2 cellular contexts compared by ENCODE assay signal in the genomic region with DNA sequence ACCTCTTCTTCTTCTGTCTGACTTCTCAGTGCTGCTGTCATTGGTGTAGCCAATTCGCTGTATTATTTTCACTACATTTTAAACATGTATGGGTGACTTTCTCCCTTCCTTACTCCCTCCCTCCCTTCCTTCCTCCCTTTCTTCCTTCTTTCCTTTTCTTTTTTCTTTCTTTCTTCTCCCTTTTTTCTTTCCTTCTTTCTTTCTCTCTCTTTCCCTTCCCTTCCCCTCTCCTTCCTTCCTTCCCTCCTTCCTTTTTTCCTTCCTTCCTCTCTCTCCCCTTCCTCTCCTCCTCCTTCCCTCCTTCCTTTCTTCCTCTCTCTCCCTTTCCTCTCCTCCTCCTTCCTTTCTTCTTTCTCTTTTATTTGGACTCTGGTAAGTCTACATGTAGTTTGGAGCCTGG.
TF ChIP-seq lines count a peak whose summit lies in the region.

No MANE protein-coding gene starts in this region.

TF ChIP-seq in HepG2, 621 proteins besides CTCF, POLR2A, EP300 and RAD21:
- TF ChIP-seq PCBP2 (optimal IDR thresholded peaks at IDR 0.05; ENCODE audit: low read depth, low read length, poor library complexity, severe bottlenecking) (peak; percentile 30), ZNF354B (CRISPR knock-in tag; IDR thresholded peaks at IDR 0.05) (no peak), ZNF746 (CRISPR knock-in tag; IDR thresholded peaks at IDR 0.05) (no peak), ZBTB21 (CRISPR knock-in tag; IDR thresholded peaks at IDR 0.05) (no peak)
- TF ChIP-seq, protein P1, sequence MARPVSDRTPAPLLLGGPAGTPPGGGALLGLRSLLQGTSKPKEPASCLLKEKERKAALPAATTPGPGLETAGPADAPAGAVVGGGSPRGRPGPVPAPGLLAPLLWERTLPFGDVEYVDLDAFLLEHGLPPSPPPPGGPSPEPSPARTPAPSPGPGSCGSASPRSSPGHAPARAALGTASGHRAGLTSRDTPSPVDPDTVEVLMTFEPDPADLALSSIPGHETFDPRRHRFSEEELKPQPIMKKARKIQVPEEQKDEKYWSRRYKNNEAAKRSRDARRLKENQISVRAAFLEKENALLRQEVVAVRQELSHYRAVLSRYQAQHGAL (CRISPR knock-in tag; IDR thresholded peaks at IDR 0.05; ENCODE audit: not compliant biosample characterization) = no peak

TF ChIP-seq in K562, 482 proteins besides CTCF, POLR2A, EP300 and RAD21:
- TF ChIP-seq POU5F1 (IDR thresholded peaks at IDR 0.05; ENCODE audit: borderline replicate concordance, low read depth, low read length, partially characterized antibody) (no peak), EGR1 (conservative IDR thresholded peaks at IDR 0.05) (no peak), HDAC3 (IDR thresholded peaks at IDR 0.05; ENCODE audit: borderline replicate concordance, partially characterized antibody) (no peak), ARID1B (IDR thresholded peaks at IDR 0.05) (no peak), ZNF140 (CRISPR knock-in tag; IDR thresholded peaks at IDR 0.05) (no peak), NUFIP1 (IDR thresholded peaks at IDR 0.05; ENCODE audit: partially characterized antibody) (no peak), NCOA4 (IDR thresholded peaks at IDR 0.05; ENCODE audit: partially characterized antibody) (no peak), ZNF184 (CRISPR knock-in tag; IDR thresholded peaks at IDR 0.05) (no peak), CREBBP (IDR thresholded peaks at IDR 0.05; ENCODE audit: low read depth, low read length) (no peak), ZNF766 (CRISPR knock-in tag; conservative IDR thresholded peaks at IDR 0.05) (no peak)
- TF ChIP-seq, protein P2, sequence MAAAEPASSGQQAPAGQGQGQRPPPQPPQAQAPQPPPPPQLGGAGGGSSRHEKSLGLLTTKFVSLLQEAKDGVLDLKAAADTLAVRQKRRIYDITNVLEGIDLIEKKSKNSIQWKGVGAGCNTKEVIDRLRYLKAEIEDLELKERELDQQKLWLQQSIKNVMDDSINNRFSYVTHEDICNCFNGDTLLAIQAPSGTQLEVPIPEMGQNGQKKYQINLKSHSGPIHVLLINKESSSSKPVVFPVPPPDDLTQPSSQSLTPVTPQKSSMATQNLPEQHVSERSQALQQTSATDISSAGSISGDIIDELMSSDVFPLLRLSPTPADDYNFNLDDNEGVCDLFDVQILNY (CRISPR knock-in tag; IDR thresholded peaks at IDR 0.05) = no peak
- TF ChIP-seq, protein P3, sequence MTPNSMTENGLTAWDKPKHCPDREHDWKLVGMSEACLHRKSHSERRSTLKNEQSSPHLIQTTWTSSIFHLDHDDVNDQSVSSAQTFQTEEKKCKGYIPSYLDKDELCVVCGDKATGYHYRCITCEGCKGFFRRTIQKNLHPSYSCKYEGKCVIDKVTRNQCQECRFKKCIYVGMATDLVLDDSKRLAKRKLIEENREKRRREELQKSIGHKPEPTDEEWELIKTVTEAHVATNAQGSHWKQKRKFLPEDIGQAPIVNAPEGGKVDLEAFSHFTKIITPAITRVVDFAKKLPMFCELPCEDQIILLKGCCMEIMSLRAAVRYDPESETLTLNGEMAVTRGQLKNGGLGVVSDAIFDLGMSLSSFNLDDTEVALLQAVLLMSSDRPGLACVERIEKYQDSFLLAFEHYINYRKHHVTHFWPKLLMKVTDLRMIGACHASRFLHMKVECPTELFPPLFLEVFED (CRISPR knock-in tag; conservative IDR thresholded peaks at IDR 0.05) = peak; percentile 48; the same call in 1 of the 2 replicates
- TF ChIP-seq, protein P4, sequence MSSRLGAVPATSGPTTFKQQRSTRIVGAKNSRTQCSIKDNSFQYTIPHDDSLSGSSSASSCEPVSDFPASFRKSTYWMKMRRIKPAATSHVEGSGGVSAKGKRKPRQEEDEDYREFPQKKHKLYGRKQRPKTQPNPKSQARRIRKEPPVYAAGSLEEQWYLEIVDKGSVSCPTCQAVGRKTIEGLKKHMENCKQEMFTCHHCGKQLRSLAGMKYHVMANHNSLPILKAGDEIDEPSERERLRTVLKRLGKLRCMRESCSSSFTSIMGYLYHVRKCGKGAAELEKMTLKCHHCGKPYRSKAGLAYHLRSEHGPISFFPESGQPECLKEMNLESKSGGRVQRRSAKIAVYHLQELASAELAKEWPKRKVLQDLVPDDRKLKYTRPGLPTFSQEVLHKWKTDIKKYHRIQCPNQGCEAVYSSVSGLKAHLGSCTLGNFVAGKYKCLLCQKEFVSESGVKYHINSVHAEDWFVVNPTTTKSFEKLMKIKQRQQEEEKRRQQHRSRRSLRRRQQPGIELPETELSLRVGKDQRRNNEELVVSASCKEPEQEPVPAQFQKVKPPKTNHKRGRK (tag; IDR thresholded peaks at IDR 0.05) = peak; percentile 90
